1 cellular context compared by ENCODE assay signal in the genomic region with DNA sequence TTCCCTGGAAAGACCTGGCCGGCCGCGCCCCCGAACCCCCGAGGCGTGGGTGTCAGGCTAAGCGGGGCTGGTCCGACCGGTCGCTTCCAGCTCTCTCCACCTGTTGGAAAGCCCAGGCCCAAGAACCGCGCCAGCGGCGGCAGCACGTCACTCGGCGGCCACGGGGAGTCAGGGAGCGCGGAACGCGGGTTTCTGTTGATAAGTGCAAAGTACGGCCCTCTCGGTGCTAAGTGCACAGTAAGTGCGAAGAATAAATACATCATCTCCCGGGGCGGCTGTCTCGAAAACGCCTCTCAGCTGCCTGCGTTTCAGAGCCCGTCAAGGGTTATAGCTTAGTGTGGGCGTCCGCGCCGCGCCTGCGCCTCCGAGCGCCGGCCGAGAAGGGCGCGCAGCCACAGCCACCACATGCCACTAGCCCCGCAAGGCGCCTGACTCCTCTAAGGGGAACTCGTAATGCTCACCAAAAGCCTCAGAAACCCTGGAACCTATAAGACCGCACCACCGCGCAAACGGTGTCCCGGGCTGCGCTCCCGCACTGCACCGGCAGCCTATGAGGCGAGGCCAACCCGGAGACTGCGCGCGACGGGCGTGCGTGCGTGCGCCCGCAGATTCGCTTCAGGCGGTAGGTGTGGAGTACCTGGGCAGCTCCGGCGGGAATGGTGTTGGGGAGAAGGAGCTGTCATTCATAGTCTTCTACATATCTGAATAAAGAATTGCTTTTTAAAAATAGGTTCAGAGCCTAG.
A peak's percentile ranks its signal among the peaks of the same experiment; 100 is the strongest.
TF ChIP-seq lines count a peak whose summit lies in the region.

No MANE protein-coding gene starts in this region.

TF ChIP-seq in HEK293, 187 proteins besides CTCF, POLR2A, EP300 and RAD21 (continued from another document):
- TF ChIP-seq, protein P1, sequence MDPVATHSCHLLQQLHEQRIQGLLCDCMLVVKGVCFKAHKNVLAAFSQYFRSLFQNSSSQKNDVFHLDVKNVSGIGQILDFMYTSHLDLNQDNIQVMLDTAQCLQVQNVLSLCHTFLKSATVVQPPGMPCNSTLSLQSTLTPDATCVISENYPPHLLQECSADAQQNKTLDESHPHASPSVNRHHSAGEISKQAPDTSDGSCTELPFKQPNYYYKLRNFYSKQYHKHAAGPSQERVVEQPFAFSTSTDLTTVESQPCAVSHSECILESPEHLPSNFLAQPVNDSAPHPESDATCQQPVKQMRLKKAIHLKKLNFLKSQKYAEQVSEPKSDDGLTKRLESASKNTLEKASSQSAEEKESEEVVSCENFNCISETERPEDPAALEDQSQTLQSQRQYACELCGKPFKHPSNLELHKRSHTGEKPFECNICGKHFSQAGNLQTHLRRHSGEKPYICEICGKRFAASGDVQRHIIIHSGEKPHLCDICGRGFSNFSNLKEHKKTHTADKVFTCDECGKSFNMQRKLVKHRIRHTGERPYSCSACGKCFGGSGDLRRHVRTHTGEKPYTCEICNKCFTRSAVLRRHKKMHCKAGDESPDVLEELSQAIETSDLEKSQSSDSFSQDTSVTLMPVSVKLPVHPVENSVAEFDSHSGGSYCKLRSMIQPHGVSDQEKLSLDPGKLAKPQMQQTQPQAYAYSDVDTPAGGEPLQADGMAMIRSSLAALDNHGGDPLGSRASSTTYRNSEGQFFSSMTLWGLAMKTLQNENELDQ (tag by site-specific recombination; IDR thresholded peaks at IDR 0.05; ENCODE audit: low read depth) = no peak
- TF ChIP-seq GLI4 (tag by site-specific recombination; IDR thresholded peaks at IDR 0.05) (no peak), ZNF521 (tag by site-specific recombination; IDR thresholded peaks at IDR 0.05) (no peak), ZNF558 (tag by site-specific recombination; IDR thresholded peaks at IDR 0.05) (no peak), HOXA7 (CRISPR knock-in tag; IDR thresholded peaks at IDR 0.05; ENCODE audit: borderline replicate concordance) (no peak), ZNF114 (tag by site-specific recombination; IDR thresholded peaks at IDR 0.05) (no peak), BCL11A (tag by site-specific recombination; IDR thresholded peaks at IDR 0.05; ENCODE audit: low read depth) (no peak), FEZF1 (tag by site-specific recombination; IDR thresholded peaks at IDR 0.05) (peak; percentile 51), ZNF394 (tag by site-specific recombination; IDR thresholded peaks at IDR 0.05; ENCODE audit: borderline replicate concordance) (peak; percentile 96), ZNF354C (tag by site-specific recombination; IDR thresholded peaks at IDR 0.05; ENCODE audit: borderline replicate concordance, low read depth) (no peak), ZBTB48 (tag by site-specific recombination; IDR thresholded peaks at IDR 0.05) (no peak), ZNF175 (tag by site-specific recombination; IDR thresholded peaks at IDR 0.05) (no peak), ZNF366 (tag by site-specific recombination; conservative IDR thresholded peaks at IDR 0.05) (no peak; the same call in 1 of the 2 replicates), ZNF560 (tag by site-specific recombination; IDR thresholded peaks at IDR 0.05; ENCODE audit: borderline replicate concordance) (no peak), ZNF585B (tag by site-specific recombination; IDR thresholded peaks at IDR 0.05) (no peak), GFI1B (tag by site-specific recombination; IDR thresholded peaks at IDR 0.05) (no peak), SP3 (tag by site-specific recombination; IDR thresholded peaks at IDR 0.05) (no peak), ZNF530 (tag by site-specific recombination; IDR thresholded peaks at IDR 0.05; ENCODE audit: low read depth) (no peak), KLF7 (tag by site-specific recombination; IDR thresholded peaks at IDR 0.05; ENCODE audit: borderline replicate concordance) (no peak), ZNF24 (tag by site-specific recombination; IDR thresholded peaks at IDR 0.05) (peak; percentile 25; the same call in 1 of the 2 replicates), ZFHX2 (tag by site-specific recombination; conservative IDR thresholded peaks at IDR 0.05) (peak; percentile 82), ZNF132 (tag by site-specific recombination; IDR thresholded peaks at IDR 0.05; ENCODE audit: borderline replicate concordance) (no peak), YY1 (tag by site-specific recombination; IDR thresholded peaks at IDR 0.05) (no peak)
- TF ChIP-seq, protein P2, sequence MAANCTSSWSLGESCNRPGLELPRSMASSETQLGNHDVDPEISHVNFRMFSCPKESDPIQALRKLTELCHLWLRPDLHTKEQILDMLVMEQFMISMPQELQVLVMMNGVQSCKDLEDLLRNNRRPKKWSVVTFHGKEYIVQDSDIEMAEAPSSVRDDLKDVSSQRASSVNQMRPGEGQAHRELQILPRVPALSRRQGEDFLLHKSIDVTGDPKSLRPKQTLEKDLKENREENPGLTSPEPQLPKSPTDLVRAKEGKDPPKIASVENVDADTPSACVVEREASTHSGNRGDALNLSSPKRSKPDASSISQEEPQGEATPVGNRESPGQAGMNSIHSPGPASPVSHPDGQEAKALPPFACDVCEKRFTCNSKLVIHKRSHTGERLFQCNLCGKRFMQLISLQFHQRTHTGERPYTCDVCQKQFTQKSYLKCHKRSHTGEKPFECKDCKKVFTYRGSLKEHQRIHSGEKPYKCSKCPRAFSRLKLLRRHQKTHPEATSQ (tag by site-specific recombination; IDR thresholded peaks at IDR 0.05) = no peak
